In the genomic region with DNA sequence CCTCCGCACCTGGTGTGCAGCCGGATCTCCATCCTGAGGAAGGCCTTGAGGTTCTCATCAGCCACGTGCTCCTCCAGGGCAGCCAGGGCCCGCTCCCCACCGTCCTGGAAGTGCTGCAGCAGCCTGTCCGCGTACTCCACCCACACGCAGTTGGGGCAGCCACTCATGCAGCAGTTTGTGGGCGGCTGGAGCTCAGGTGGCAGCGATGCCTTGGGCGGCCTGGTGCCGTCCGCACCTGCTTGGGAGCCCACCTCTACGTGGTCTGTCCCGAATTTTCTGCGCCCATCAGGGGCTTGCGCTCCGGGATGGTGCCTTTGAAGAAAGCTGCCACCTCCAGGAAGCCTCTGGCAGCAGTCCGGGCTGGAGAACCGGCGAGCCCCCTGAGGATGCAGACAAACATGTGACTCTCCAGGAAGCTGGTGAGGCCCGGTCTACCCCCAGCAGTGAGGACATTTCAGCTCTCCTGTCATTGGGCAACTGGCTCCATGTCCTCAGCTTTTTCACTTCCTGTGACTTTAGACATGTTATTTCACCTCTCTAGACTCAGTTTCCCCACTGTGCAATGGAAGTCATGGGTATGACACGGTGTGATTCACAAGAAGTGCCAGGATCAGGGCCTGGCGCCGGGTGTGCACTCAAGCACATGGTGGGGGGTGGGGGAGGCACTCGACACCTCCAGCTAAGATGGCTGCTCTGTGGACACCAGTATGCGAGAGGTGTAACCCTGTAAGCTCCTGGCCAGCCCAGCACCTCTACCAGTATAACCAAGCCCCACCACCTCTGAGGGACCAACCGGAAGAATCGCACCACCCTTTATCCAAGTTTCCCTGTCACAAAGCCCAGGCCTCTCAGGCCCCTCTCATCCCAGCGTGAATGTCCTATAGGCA, we compare ENCODE assay signal across 8 cellular contexts. TPM values are rescaled to one million over a fixed set of nuclear protein-coding genes. Genes with fewer than 3 reads are reported as not detected.
DNase-seq lines count a peak whose midpoint lies in the region; ATAC-seq and TF ChIP-seq lines count a peak whose summit lies in the region.

No MANE protein-coding gene starts in this region.

- peak overlapping the region; percentile 88 for H3K4me2 ChIP-seq in mammary epithelial cell (ENCODE audit: insufficient read depth, low read depth, low read length)

- peak overlapping the region; percentile 60 for H3K27ac ChIP-seq in mammary epithelial cell (ENCODE audit: insufficient read depth, low read depth, low read length)

- H4K20me1 ChIP-seq in mammary epithelial cell (ENCODE audit: insufficient read depth, low read length): no peaks in the 10 kb centered on the region

- dilution Hi-C loops in mammary epithelial cell (cut with HindIII; ENCODE audit: low sequenced_read_pairs): loop anchor here (5.0 kb wide), 1 partner anchor 37 kb away; a partner anchor contains a TSS

- TF ChIP-seq POLR2A in lower leg skin (IDR thresholded peaks at IDR 0.05): no peak

- peaks cover 21% of the 10 kb centered on the region for H3K4me1 ChIP-seq in mammary epithelial cell (ENCODE audit: insufficient read depth, low read length)

- TF ChIP-seq CTCF in GM10266 (IDR thresholded peaks at IDR 0.05; ENCODE audit: control insufficient read depth, insufficient read depth, low read depth, missing control alignments) (no peak), mammary epithelial cell (conservative IDR thresholded peaks at IDR 0.05 in 1 of 2, IDR thresholded peaks at IDR 0.05 in 1 of 2; ENCODE audit: extremely low read depth in 1 of 2, insufficient read depth in 1 of 2, low read depth in 1 of 2, low read length in 2 of 2) (no peak), lower leg skin (IDR thresholded peaks at IDR 0.05) (no peak)

- in situ Hi-C loops in mammary epithelial cell (cut with MboI; ENCODE audit: low sequenced_read_pairs in 2 of 2): no loop called here

- intact Hi-C loops in mammary epithelial cell (cut with micrococcal nuclease): loop anchor here (1.0 kb wide), 1 partner anchor 28 kb away; a partner anchor contains a TSS
- intact Hi-C loops in lower leg skin (cut with DNase I; ENCODE audit: low total_unique reads): no loop called here

- DNase-seq in GM10266 (ENCODE audit: extremely low spot score): peak; percentile 67
- DNase-seq in mammary epithelial cell: peak; percentile 15
- DNase-seq in lower leg skin (ENCODE audit: low spot score in 2 of 2): no peak
- peak; percentile 76 for DNase-seq in stimulated activated CD8-positive, alpha-beta memory T cell treated with anti-CD3 and anti-CD28 coated beads, Interleukin-4, amount 100 ng/mL, for 48 hours

- H3K79me2 ChIP-seq in mammary epithelial cell (ENCODE audit: insufficient read depth, low read length): peaks cover 51% of the 10 kb centered on the region

- H3K27me3 Mint-ChIP-seq in T-helper 1 cell treated with Interleukin-12 subunit alpha and Interleukin-12 subunit beta and Interleukin-4 antibody, amounts not matched to agents 30 μg/mL and 1 μg/mL, for 36 hours (ENCODE audit: low read depth): no peaks in the 10 kb centered on the region

- H3K9ac ChIP-seq in mammary epithelial cell (ENCODE audit: insufficient read depth, low read length): peak overlapping the region; percentile 51

- peak overlapping the region; percentile 98 for H3K4me3 Mint-ChIP-seq in T-helper 1 cell treated with Interleukin-12 subunit alpha and Interleukin-12 subunit beta and Interleukin-4 antibody, amounts not matched to agents 30 μg/mL and 1 μg/mL, for 36 hours

- no TSS peak for BruUV-seq in mammary epithelial cell (replicated peaks; lab: Mats Ljungman, UMichigan)

- no peaks in the 10 kb centered on the region for H3K9me3 ChIP-seq in mammary epithelial cell (replicated peaks; ENCODE audit: insufficient read depth, low read length)

- peak overlapping the region; percentile 77 for H2AFZ ChIP-seq in mammary epithelial cell (ENCODE audit: low read depth, low read length)

- H3K4me1 Mint-ChIP-seq in T-helper 1 cell treated with Interleukin-12 subunit alpha and Interleukin-12 subunit beta and Interleukin-4 antibody, amounts not matched to agents 30 μg/mL and 1 μg/mL, for 36 hours (ENCODE audit: low read depth): peaks cover 25% of the 10 kb centered on the region

- WGBS in mammary epithelial cell (ENCODE audit: low coverage, missing lambda C conversion rate): 63% methylated on average over 22 of the region's 30 CpGs
- 56 to 60% methylated on average over 24 to 30 of the region's 30 CpGs for WGBS in lower leg skin, 2 donors

- H3K36me3 Mint-ChIP-seq in T-helper 1 cell treated with Interleukin-12 subunit alpha and Interleukin-12 subunit beta and Interleukin-4 antibody, amounts not matched to agents 30 μg/mL and 1 μg/mL, for 36 hours (ENCODE audit: low read depth): peaks cover 26% of the 10 kb centered on the region

- ATAC-seq in HG03135 (IDR thresholded peaks at IDR 0.05; ENCODE audit: unreplicated experiment) (peak; percentile 17), HG02973 (IDR thresholded peaks at IDR 0.05; ENCODE audit: unreplicated experiment) (no peak), HG03039 (IDR thresholded peaks at IDR 0.05; ENCODE audit: unreplicated experiment) (no peak)

- H3K4me3 ChIP-seq in mammary epithelial cell (replicated peaks in 1 of 3; ENCODE audit: insufficient read depth in 1 of 3, low read depth in 2 of 3, low read length in 3 of 3) (peak overlapping the region; percentile 70 to 89 (median 82)), lower leg skin (ENCODE audit: low read depth, poor library complexity, severe bottlenecking) (peak overlapping the region; percentile 91)

- no peaks in the 10 kb centered on the region for H3K27me3 ChIP-seq in mammary epithelial cell (ENCODE audit: insufficient read depth, low read length)

- CTCF ChIA-PET in mammary epithelial cell (lab: Charles Lee; ENCODE audit: low non-redundant PET): no interaction called here

- no peaks in the 10 kb centered on the region for H3K36me3 ChIP-seq in mammary epithelial cell (ENCODE audit: insufficient read depth, low read length)

- peak overlapping the region; percentile 94 for H3K27ac Mint-ChIP-seq in T-helper 1 cell treated with Interleukin-12 subunit alpha and Interleukin-12 subunit beta and Interleukin-4 antibody, amounts not matched to agents 30 μg/mL and 1 μg/mL, for 36 hours

- no peaks in the 10 kb centered on the region for H3K9me3 Mint-ChIP-seq in T-helper 1 cell treated with Interleukin-12 subunit alpha and Interleukin-12 subunit beta and Interleukin-4 antibody, amounts not matched to agents 30 μg/mL and 1 μg/mL, for 36 hours

RNA-seq across cellular contexts. Expression of a gene that starts 1.0 kb away (rescaled TPM):
- total RNA-seq in mammary epithelial cell (10 to 100 TPM; 25.2 to 42.4 TPM), lower leg skin (10 to 100 TPM; 33.5 to 68.3 (median 48.2) TPM)
- polyA plus RNA-seq in mammary epithelial cell: 22.7 TPM
- polyA minus RNA-seq in mammary epithelial cell: 2.9 TPM

RNA-seq across cellular contexts. Expression of a gene that starts 1.1 kb away (rescaled TPM):
- total RNA-seq in mammary epithelial cell (10 to 100 TPM in 1 of 2 donors, 1 to 10 TPM in 1; 5.3 to 34.0 TPM), lower leg skin (10 to 100 TPM; 19.7 to 35.2 (median 28.3) TPM)
- 17.9 TPM for polyA plus RNA-seq in mammary epithelial cell
- polyA minus RNA-seq in mammary epithelial cell: 4.9 TPM

RNA-seq across cellular contexts. Expression of a gene that starts 9.1 kb away (rescaled TPM):
- under 1 TPM in 1 of 2 donors, not detected in 1; 0.17 TPM for total RNA-seq in mammary epithelial cell
- polyA plus RNA-seq in mammary epithelial cell: not detected
- polyA minus RNA-seq in mammary epithelial cell: not detected
- 1 to 10 TPM in 2 of 4 donors, under 1 TPM in 1, not detected in 1; 0.30 to 8.9 (median 1.1) TPM for total RNA-seq in lower leg skin

RNA-seq across cellular contexts. Expression of a gene that starts 18.1 kb away (rescaled TPM):
- total RNA-seq in mammary epithelial cell (10 to 100 TPM; 19.5 to 27.7 TPM), lower leg skin (10 to 100 TPM; 29.2 to 45.1 (median 36.2) TPM)
- polyA plus RNA-seq in mammary epithelial cell: 38.1 TPM
- polyA minus RNA-seq in mammary epithelial cell: 46.6 TPM

RNA-seq across cellular contexts. Expression of a gene that starts 18.4 kb away (rescaled TPM):
- total RNA-seq in mammary epithelial cell: 100 to 1,000 TPM in 1 of 2 donors, 10 to 100 TPM in 1; 88.0 to 140 TPM
- 72.7 TPM for polyA plus RNA-seq in mammary epithelial cell
- 137 TPM for polyA minus RNA-seq in mammary epithelial cell
- 100 to 1,000 TPM in 1 of 4 donors, 10 to 100 TPM in 3; 87.0 to 160 (median 92.1) TPM for total RNA-seq in lower leg skin

Comparison
In these comparisons a context has a peak if more than half of its experiments do, and no peak if none do; other contexts are left out.
1. DNase-seq: peak in GM10266 (single experiment), mammary epithelial cell (single experiment) and stimulated activated CD8-positive, alpha-beta memory T cell treated with anti-CD3 and anti-CD28 coated beads, Interleukin-4, amount 100 ng/mL, for 48 hours (single experiment); none in lower leg skin (0 of 2).